ENCODE assay signal across 1 cellular context in genomic region chr21:37530901-37531351, GRCh38.
TF ChIP-seq lines count a peak whose summit lies in the region.

No MANE protein-coding gene starts in this region.

TF ChIP-seq in HepG2, 621 proteins besides CTCF, POLR2A, EP300 and RAD21 (continued from another document):
- TF ChIP-seq HMGXB4 (CRISPR knock-in tag; IDR thresholded peaks at IDR 0.05; ENCODE audit: borderline replicate concordance in 1 of 2, low read depth in 1 of 2) (no peak), ZNF296 (CRISPR knock-in tag; conservative IDR thresholded peaks at IDR 0.05) (no peak), ESRRA (CRISPR knock-in tag; IDR thresholded peaks at IDR 0.05; ENCODE audit: low read depth) (no peak), TARDBP (CRISPR knock-in tag; IDR thresholded peaks at IDR 0.05) (no peak), SOX13 (IDR thresholded peaks at IDR 0.05) (no peak), SOX13 (CRISPR knock-in tag; conservative IDR thresholded peaks at IDR 0.05 in 1 of 2, IDR thresholded peaks at IDR 0.05 in 1 of 2) (no peak), TAF1 (CRISPR knock-in tag; IDR thresholded peaks at IDR 0.05) (no peak), POLR2G (IDR thresholded peaks at IDR 0.05; ENCODE audit: low read depth, low read length) (no peak), CHD2 (IDR thresholded peaks at IDR 0.05; ENCODE audit: low read depth, low read length) (no peak), ZNF232 (CRISPR knock-in tag; IDR thresholded peaks at IDR 0.05; ENCODE audit: borderline replicate concordance) (no peak), ZNF747 (CRISPR knock-in tag; IDR thresholded peaks at IDR 0.05; ENCODE audit: borderline replicate concordance) (no peak), ZMAT3 (CRISPR knock-in tag; conservative IDR thresholded peaks at IDR 0.05) (no peak), NFATC3 (CRISPR knock-in tag; IDR thresholded peaks at IDR 0.05) (no peak), ZNF570 (CRISPR knock-in tag; IDR thresholded peaks at IDR 0.05; ENCODE audit: borderline replicate concordance) (no peak), CC2D1A (CRISPR knock-in tag; IDR thresholded peaks at IDR 0.05) (no peak), ZNF205 (CRISPR knock-in tag; IDR thresholded peaks at IDR 0.05) (no peak), ZNF660 (CRISPR knock-in tag; IDR thresholded peaks at IDR 0.05; ENCODE audit: borderline replicate concordance, low read depth) (no peak)
